Comparison of ENCODE assay signal across 24 cellular contexts in the genomic region with DNA sequence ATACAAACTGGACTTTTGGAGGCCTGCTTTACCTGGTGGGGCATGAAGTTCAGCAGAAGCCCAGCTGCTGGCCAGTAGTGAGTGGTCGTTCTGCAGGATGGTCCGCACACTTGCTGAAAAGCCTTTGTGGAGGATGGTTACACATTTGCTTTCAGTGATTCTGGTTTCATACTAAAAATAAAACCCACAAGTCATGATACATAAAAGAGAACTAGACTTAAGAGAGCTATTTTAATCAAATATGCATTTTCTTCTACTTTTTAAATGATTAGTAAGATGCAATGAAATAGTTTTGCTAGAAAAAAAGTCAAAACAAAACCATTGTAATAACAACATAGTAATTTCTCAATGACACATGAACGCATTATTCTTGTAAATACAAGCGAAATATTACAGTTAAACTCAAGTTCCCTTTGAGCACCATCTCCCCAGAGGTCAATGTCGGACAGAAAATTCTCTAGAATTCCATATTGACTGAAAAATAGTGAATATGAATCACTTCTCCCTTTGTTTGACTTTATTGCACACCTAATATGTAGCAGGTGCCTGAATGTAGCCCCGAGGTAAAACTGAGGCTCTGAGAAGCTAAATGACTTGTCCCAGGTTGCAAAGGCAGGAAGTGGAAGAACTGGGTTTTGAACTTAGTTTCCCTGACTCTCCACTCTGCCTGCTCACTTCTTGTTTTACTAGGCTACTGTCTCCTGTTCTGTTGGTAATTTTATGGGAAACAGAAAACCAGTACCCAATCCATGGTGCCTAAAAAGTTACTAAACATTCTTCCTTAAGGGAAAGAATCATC. TPM values are rescaled to one million over a fixed set of nuclear protein-coding genes. Genes with fewer than 3 reads are reported as not detected.
DNase-seq lines count a peak whose midpoint lies in the region; ATAC-seq, FAIRE-seq and TF ChIP-seq lines count a peak whose summit lies in the region.
"Had no signal": no experiment of that assay in that cellular context is flagged by ENCODE, and none has a peak within 500 bp of the region (broad histone marks: within the 10 kb centered on the region; RNA-seq: fewer than 3 reads in every experiment).

No MANE protein-coding gene starts in this region.

- peak; percentile 70 for FAIRE-seq in GM12878 (lab: Jason Lieb, UNC)
- FAIRE-seq: D721Med had no signal

- CTCF ChIA-PET in GM12878 (lab: Yijun Ruan, JAX), result interaction anchor here (0.7 kb wide), 1 partner anchor 1275 kb away, joined by 4 read pairs; no protein-coding TSS in a partner anchor

- TF ChIP-seq CTCF in GM12878 (IDR thresholded peaks at IDR 0.05 in 2 of 3, conservative IDR thresholded peaks at IDR 0.05 in 1 of 3; ENCODE audit: control insufficient read depth in 2 of 3, extremely low read depth in 1 of 3, insufficient read depth in 1 of 3, low read depth in 3 of 3, low read length in 3 of 3), result no peak
- TF ChIP-seq CTCF in sigmoid colon (IDR thresholded peaks at IDR 0.05), result no peak

- peak overlapping the region; percentile 52 for H2AFZ ChIP-seq in GM12878 (ENCODE audit: control insufficient read depth, low read depth, low read length)
- H2AFZ ChIP-seq: parathyroid adenoma had no signal

- POLR2A ChIA-PET in GM12878 (lab: Charles Lee), result interaction anchor here (0.7 kb wide), 1 partner anchor 82 kb away, joined by 3 read pairs; no protein-coding TSS in a partner anchor

- DNase-seq in GM12878 (ENCODE audit: low read depth, low spot score) (no peak), sigmoid colon (no peak), HK-2 (ENCODE audit: unreplicated experiment) (no peak), NOMO-1 (lab: John Stamatoyannopoulos, UW; ENCODE audit: unreplicated experiment in 2 of 2) (no peak), NCI-H2107 (lab: John Stamatoyannopoulos, UW) (no peak)
- DNase-seq: activated CD4-positive, alpha-beta T cell treated with anti-CD3 and anti-CD28 coated beads, Interleukin-2, amount 50 U/mL, for 4 hours; activated naive CD8-positive, alpha-beta T cell treated with anti-CD3 and anti-CD28 coated beads, Interleukin-2, amount 50 U/mL, for 24 hours; activated T-cell treated with anti-CD3 and anti-CD28 coated beads, Interleukin-2, amount 50 U/mL, for 4 hours; AML-193; effector CD4-positive, alpha-beta T cell; Karpas-422; left colon; mucosa of descending colon; NCI-H1417 treated with DMSO at 0.1 percent for 48 hours; NCI-H226; spleen; stomach had no signal

- intact Hi-C loops in GM12878 (cut with micrococcal nuclease; ENCODE audit: unreplicated experiment), result no loop called here
- intact Hi-C loops in sigmoid colon (cut with DNase I), result no loop called here

- peak; percentile 62 for ATAC-seq in GM18868 (IDR thresholded peaks at IDR 0.05; ENCODE audit: unreplicated experiment)
- peak; percentile 70 for ATAC-seq in GM21528 (IDR thresholded peaks at IDR 0.05; ENCODE audit: low FRiP score, unreplicated experiment)
- peak; percentile 47 for ATAC-seq in HG03045 (IDR thresholded peaks at IDR 0.05; ENCODE audit: unreplicated experiment)
- peak; percentile 70 for ATAC-seq in GM12878
- ATAC-seq: activated naive CD8-positive, alpha-beta T cell treated with anti-CD3 and anti-CD28 coated beads, Interleukin-2, amount 50 U/mL, for 24 hours; left colon; mucosa of descending colon had no signal

- H4K20me1 ChIP-seq in GM12878 (ENCODE audit: control insufficient read depth, insufficient read depth), result no peaks in the 10 kb centered on the region

- 14% methylated on average over 6 of the region's 6 CpGs for WGBS in GM12878 (ENCODE audit: insufficient coverage, insufficient replicate concordance, low lambda C conversion rate, missing lambda C conversion rate)
- WGBS in sigmoid colon, 2 donors, result 81 to 82% methylated on average over 6 of the region's 6 CpGs

- peaks cover 25% of the 10 kb centered on the region for H3K4me1 ChIP-seq in GM12878 (ENCODE audit: control insufficient read depth, insufficient read depth, low read length)
- no peaks in the 10 kb centered on the region for H3K4me1 ChIP-seq in sigmoid colon
- H3K4me1 ChIP-seq: stomach, vagina had no signal

- RAD21 ChIA-PET in GM12878 (lab: Charles Lee; ENCODE audit: unreplicated experiment), result no interaction called here

- TF ChIP-seq EP300 in GM12878 (IDR thresholded peaks at IDR 0.05; ENCODE audit: borderline replicate concordance in 1 of 2, control insufficient read depth in 1 of 2, low read depth in 2 of 2, low read length in 2 of 2), result no peak
- TF ChIP-seq EP300 in sigmoid colon (IDR thresholded peaks at IDR 0.05), result no peak

- SMC1A ChIA-PET in GM12878 (lab: Charles Lee; ENCODE audit: uncharacterized antibody, unreplicated experiment), result interaction anchor here (0.6 to 1.0 kb wide), 3 partner anchors 12 to 20 kb away, joined by 3 to 5 read pairs (median 3); no protein-coding TSS in a partner anchor

- H3K9me3 ChIP-seq in GM12878 (replicated peaks; ENCODE audit: control insufficient read depth, insufficient read depth, low read length), result no peaks in the 10 kb centered on the region
- H3K9me3 ChIP-seq in sigmoid colon, result no peaks in the 10 kb centered on the region
- H3K9me3 ChIP-seq: mucosa of descending colon, spleen, stomach, vagina had no signal

- no peak for TF ChIP-seq RAD21 in GM12878 (IDR thresholded peaks at IDR 0.05; ENCODE audit: insufficient read depth, low read depth, low read length)

- H3K9ac ChIP-seq in GM12878 (ENCODE audit: control insufficient read depth, insufficient read depth, low read length), result no peak overlapping the region
- H3K9ac ChIP-seq: parathyroid adenoma had no signal

- peak overlapping the region; percentile 57 for H3K4me2 ChIP-seq in GM12878 (ENCODE audit: control insufficient read depth, insufficient read depth)

- H3K4me3 ChIP-seq in GM12878 (no peak overlapping the region; the same call in 1 of the 2 replicates), sigmoid colon (no peak overlapping the region)
- H3K4me3 ChIP-seq: mucosa of descending colon, spleen, stomach, vagina had no signal

- H3K27ac ChIP-seq in GM12878 (ENCODE audit: control insufficient read depth, insufficient read depth) (peak overlapping the region; percentile 41), sigmoid colon (no peak overlapping the region)
- H3K27ac ChIP-seq: parathyroid adenoma, spleen, stomach, vagina had no signal

- H3K27me3 ChIP-seq in GM12878 (replicated peaks in 1 of 2; ENCODE audit: control insufficient read depth in 2 of 2, insufficient read depth in 2 of 2, low read length in 1 of 2) (no peaks in the 10 kb centered on the region), sigmoid colon (no peaks in the 10 kb centered on the region)
- H3K27me3 ChIP-seq: stomach, vagina had no signal

- H3K36me3 ChIP-seq in GM12878 (ENCODE audit: control insufficient read depth in 2 of 2, insufficient read depth in 2 of 2, low read length in 1 of 2), result no peaks in the 10 kb centered on the region
- H3K36me3 ChIP-seq in sigmoid colon, result no peaks in the 10 kb centered on the region
- H3K36me3 ChIP-seq: spleen, stomach, vagina had no signal

- TF ChIP-seq POLR2A in GM12878 (IDR thresholded peaks at IDR 0.05; ENCODE audit: low read depth, low read length), result no peak
- no peak for TF ChIP-seq POLR2A in sigmoid colon (IDR thresholded peaks at IDR 0.05)

- no peaks in the 10 kb centered on the region for H3K79me2 ChIP-seq in GM12878 (ENCODE audit: control insufficient read depth, insufficient read depth, low read length)
- H3K79me2 ChIP-seq: parathyroid adenoma had no signal

- in situ Hi-C loops in GM12878 (cut with MboI), result no loop called here

- BruUV-seq in GM12878 (replicated peaks; lab: Mats Ljungman, UMichigan), result no TSS peak

TF ChIP-seq in GM12878, 131 proteins besides CTCF, POLR2A, EP300 and RAD21 (continues in another document):
- no peak for TF ChIP-seq RBBP5 (conservative IDR thresholded peaks at IDR 0.05)
- no peak for TF ChIP-seq ESRRA (IDR thresholded peaks at IDR 0.05; ENCODE audit: low read length)
- TF ChIP-seq TCF12 (IDR thresholded peaks at IDR 0.05; ENCODE audit: low read depth, low read length), result no peak

RNA-seq across cellular contexts. Expression of a gene that starts 8.3 kb away (rescaled TPM):
- 0.33 and 0.51 TPM in 2 replicates for total RNA-seq in GM12878 (2013; cell fraction: nucleolus; rRNA removed)
- 0.65 TPM in 1 of 2 replicates, not detected in the other for total RNA-seq in GM12878 (2014; rRNA removed)
- total RNA-seq in GM12878 (2014; rRNA removed; fragmentation: Illumina TruSeq; extraction: Trizol), result 0.09 and 0.18 TPM in 2 replicates
- total RNA-seq in GM12878 (2021), result 0.19 TPM in 1 of 2 replicates, not detected in the other
- polyA plus RNA-seq in GM12878 (2011; ENCODE audit: low read depth), result not detected
- polyA plus RNA-seq in GM12878 (2011; rRNA removed), result not detected in 2 replicates
- not detected in 2 replicates for polyA plus RNA-seq in GM12878 (2011; cell fraction: cytosol; rRNA removed)
- polyA plus RNA-seq in GM12878 (2011; cell fraction: nucleus; rRNA removed), result not detected in 2 replicates
- 0.06 TPM in 1 of 2 replicates, not detected in the other for polyA plus RNA-seq in GM12878 (2012)
- polyA plus RNA-seq in GM12878 (2014; fragmentation: Illumina TruSeq; extraction: Trizol), result 0.30 and 0.53 TPM in 2 replicates
- under 1 TPM in 1 of 2 experiments, not detected in 1; 0.04 TPM for polyA plus RNA-seq in GM12878 (2014; fragmentation: Nextera tagmentation; extraction: Ambion mirVana)
- 0.10 and 0.13 TPM in 2 replicates for polyA plus RNA-seq in GM12878 (2014; rRNA removed)
- polyA plus RNA-seq in GM12878 (2016; fragmentation: Nextera tagmentation; extraction: Ambion mirVana), result not detected
- not detected in 2 replicates for polyA minus RNA-seq in GM12878 (2011; rRNA and poly(A)+ RNA removed)
- not detected in 2 replicates for polyA minus RNA-seq in GM12878 (2011; cell fraction: cytosol; rRNA and poly(A)+ RNA removed)
- polyA minus RNA-seq in GM12878 (2011; cell fraction: nucleus; rRNA and poly(A)+ RNA removed), result not detected in 2 replicates
- total RNA-seq in sigmoid colon, result under 1 TPM in 3 of 4 donors, not detected in 1; under 0.01 to 0.49 (median 0.14) TPM
- polyA plus RNA-seq in sigmoid colon, result under 1 TPM in 1 of 3 donors, not detected in 2; 0.06 TPM
- total RNA-seq: SK-MEL-5, vagina had no signal

RNA-seq across cellular contexts. Expression of a gene that starts 24.9 kb away (rescaled TPM):
- 93.7 and 102 TPM in 2 replicates for total RNA-seq in GM12878 (2013; cell fraction: nucleolus; rRNA removed)
- total RNA-seq in GM12878 (2014; rRNA removed), result 33.6 and 35.4 TPM in 2 replicates
- total RNA-seq in GM12878 (2014; rRNA removed; fragmentation: Illumina TruSeq; extraction: Trizol), result 34.6 and 37.9 TPM in 2 replicates
- 28.1 and 33.8 TPM in 2 replicates for total RNA-seq in GM12878 (2021)
- 12.1 TPM for polyA plus RNA-seq in GM12878 (2011; ENCODE audit: low read depth)
- polyA plus RNA-seq in GM12878 (2011; rRNA removed), result 28.6 and 46.8 TPM in 2 replicates
- 6.1 and 7.4 TPM in 2 replicates for polyA plus RNA-seq in GM12878 (2011; cell fraction: cytosol; rRNA removed)
- 36.2 and 51.5 TPM in 2 replicates for polyA plus RNA-seq in GM12878 (2011; cell fraction: nucleus; rRNA removed)
- 18.2 and 20.5 TPM in 2 replicates for polyA plus RNA-seq in GM12878 (2012)
- 34.1 and 42.7 TPM in 2 replicates for polyA plus RNA-seq in GM12878 (2014; fragmentation: Illumina TruSeq; extraction: Trizol)
- polyA plus RNA-seq in GM12878 (2014; fragmentation: Nextera tagmentation; extraction: Ambion mirVana), result 10 to 100 TPM; 37.9 to 45.1 TPM
- 32.2 and 35.5 TPM in 2 replicates for polyA plus RNA-seq in GM12878 (2014; rRNA removed)
- 10 to 100 TPM; 54.4 to 54.9 TPM for polyA plus RNA-seq in GM12878 (2016; fragmentation: Nextera tagmentation; extraction: Ambion mirVana)
- 19.9 and 21.6 TPM in 2 replicates for polyA minus RNA-seq in GM12878 (2011; rRNA and poly(A)+ RNA removed)
- 6.3 and 8.2 TPM in 2 replicates for polyA minus RNA-seq in GM12878 (2011; cell fraction: cytosol; rRNA and poly(A)+ RNA removed)
- polyA minus RNA-seq in GM12878 (2011; cell fraction: nucleus; rRNA and poly(A)+ RNA removed), result 38.8 and 69.7 TPM in 2 replicates
- total RNA-seq in sigmoid colon, result 10 to 100 TPM; 14.9 to 17.7 (median 15.7) TPM
- 10 to 100 TPM in 2 of 3 donors, 1 to 10 TPM in 1; 7.8 to 14.8 (median 10.9) TPM for polyA plus RNA-seq in sigmoid colon
